In genomic region chr2:60717691-60718090, GRCh38 we compare ENCODE assay signal across 17 cellular contexts. TPM values are rescaled to one million over a fixed set of nuclear protein-coding genes. Genes with fewer than 3 reads are reported as not detected.
A peak's percentile ranks its signal among the peaks of the same experiment; 100 is the strongest.
DNase-seq lines count a peak whose midpoint lies in the region; ATAC-seq and TF ChIP-seq lines count a peak whose summit lies in the region.
"Had no signal": no experiment of that assay in that cellular context is flagged by ENCODE, and none has a peak within 500 bp of the region (broad histone marks: within the 10 kb centered on the region; RNA-seq: fewer than 3 reads in every experiment).

No MANE protein-coding gene starts in this region.

- no peak overlapping the region for H3K27ac Mint-ChIP-seq in stimulated activated memory B cell treated with anti-CD40 and anti-IgM and Interleukin-4, amounts not matched to agents 10 μg/mL and 1 μg/mL and 100 μg/mL, for 72 hours
- no peak overlapping the region for H3K27ac Mint-ChIP-seq in T-helper 17 cell
- H3K27ac Mint-ChIP-seq: activated T-helper 2 cell treated with anti-CD3 and anti-CD28 coated beads, Interferon-gamma antibody, Interleukin-2, Interleukin-4, amounts not matched to agents 10 μg/mL and 5 μg/mL and 100 μg/mL, durations not matched to agents 14 hours and 24 hours and 36 hours; HFFc6; stimulated activated naive B cell treated with anti-CD40 and anti-IgM and Interleukin-4, amounts not matched to agents 10 μg/mL and 1 μg/mL and 100 μg/mL, for 72 hours had no signal

- H4K91ac ChIP-seq in neuronal stem cell (ENCODE audit: low read depth, low read length, poor library complexity), result no peak overlapping the region

- no peak overlapping the region for H3K23ac ChIP-seq in neuronal stem cell (ENCODE audit: low read depth, low read length, poor library complexity)

- no peak overlapping the region for H3K9ac ChIP-seq in neuronal stem cell (ENCODE audit: low read depth, low read length, poor library complexity)

- no peaks in the 10 kb centered on the region for H3K79me1 ChIP-seq in neuronal stem cell (ENCODE audit: low read depth, low read length)

- no peak overlapping the region for H3K4ac ChIP-seq in neuronal stem cell (ENCODE audit: low read length)

- no peaks in the 10 kb centered on the region for H3K4me1 Mint-ChIP-seq in stimulated activated memory B cell treated with anti-CD40 and anti-IgM and Interleukin-4, amounts not matched to agents 10 μg/mL and 1 μg/mL and 100 μg/mL, for 72 hours
- H3K4me1 Mint-ChIP-seq in T-helper 17 cell, result no peaks in the 10 kb centered on the region

- H3K4me3 ChIP-seq in fibroblast of villous mesenchyme (ENCODE audit: low read depth, low read length) (no peak overlapping the region), neuronal stem cell (ENCODE audit: low read length in 2 of 2) (no peak overlapping the region)
- H3K4me3 ChIP-seq: heart left ventricle, mucosa of descending colon, pancreas, spleen, vagina had no signal

- H2BK120ac ChIP-seq in neuronal stem cell (ENCODE audit: low read depth, low read length), result no peak overlapping the region

- no peak overlapping the region for H3K14ac ChIP-seq in neuronal stem cell (ENCODE audit: low read length)

- H2BK12ac ChIP-seq in neuronal stem cell (ENCODE audit: low read length), result no peak overlapping the region

- no peak overlapping the region for H2BK5ac ChIP-seq in neuronal stem cell (ENCODE audit: low read length)

- H2AK5ac ChIP-seq in neuronal stem cell (ENCODE audit: low read depth, low read length), result no peak overlapping the region

- H3K9me3 ChIP-seq in neuronal stem cell (replicated peaks in 1 of 2; ENCODE audit: control insufficient read depth in 2 of 2, insufficient read depth in 1 of 2, low read depth in 1 of 2, low read length in 2 of 2), result no peaks in the 10 kb centered on the region
- no peaks in the 10 kb centered on the region for H3K9me3 ChIP-seq in T-helper 17 cell (ENCODE audit: control insufficient read depth, low read length, poor library complexity, severe bottlenecking)
- H3K9me3 ChIP-seq: heart left ventricle, mucosa of descending colon, pancreas, spleen, vagina had no signal

- H2BK15ac ChIP-seq in neuronal stem cell (ENCODE audit: low read length), result no peak overlapping the region

- H3K9me3 Mint-ChIP-seq in stimulated activated memory B cell treated with anti-CD40 and anti-IgM and Interleukin-4, amounts not matched to agents 10 μg/mL and 1 μg/mL and 100 μg/mL, for 72 hours, result no peaks in the 10 kb centered on the region
- H3K9me3 Mint-ChIP-seq: activated T-helper 2 cell treated with anti-CD3 and anti-CD28 coated beads, Interferon-gamma antibody, Interleukin-2, Interleukin-4, amounts not matched to agents 10 μg/mL and 5 μg/mL and 100 μg/mL, durations not matched to agents 14 hours and 24 hours and 36 hours; HFFc6 had no signal

- H3K27me3 ChIP-seq in neuronal stem cell (ENCODE audit: control insufficient read depth in 3 of 3, insufficient read depth in 3 of 3, low read depth in 1 of 3, low read length in 3 of 3), result no peaks in the 10 kb centered on the region
- H3K27me3 ChIP-seq: heart left ventricle, pancreas, spleen, vagina had no signal

- H2AFZ ChIP-seq in neuronal stem cell (ENCODE audit: low read length), result no peak overlapping the region

- H3K36me3 Mint-ChIP-seq in stimulated activated memory B cell treated with anti-CD40 and anti-IgM and Interleukin-4, amounts not matched to agents 10 μg/mL and 1 μg/mL and 100 μg/mL, for 72 hours, result no peaks in the 10 kb centered on the region
- H3K36me3 Mint-ChIP-seq in T-helper 17 cell (ENCODE audit: low read depth), result no peaks in the 10 kb centered on the region
- H3K36me3 Mint-ChIP-seq: stimulated activated naive B cell treated with anti-CD40 and anti-IgM and Interleukin-4, amounts not matched to agents 10 μg/mL and 1 μg/mL and 100 μg/mL, for 72 hours had no signal

- DNase-seq in HPDE6-E6E7 (ENCODE audit: extremely low spot score), result peak; percentile 75
- DNase-seq in SKM-1 treated with dmso at 0.1 percent for 144 hours (lab: John Stamatoyannopoulos, UW; ENCODE audit: unreplicated experiment), result peak; percentile 82
- DNase-seq in fibroblast of villous mesenchyme (ENCODE audit: low read depth), result peak; percentile 2
- no peak for DNase-seq in activated effector memory CD4-positive, alpha-beta T cell treated with anti-CD3 and anti-CD28 coated beads, Interleukin-2, amount 50 U/mL, for 16 hours
- DNase-seq in neuronal stem cell (ENCODE audit: low spot score), result no peak
- DNase-seq in posterior cingulate gyrus, result no peak
- no peak for DNase-seq in T-helper 17 cell
- DNase-seq: activated CD8-positive, alpha-beta memory T cell treated with anti-CD3 and anti-CD28 coated beads for 24 hours; heart left ventricle; HFFc6; pancreas; spleen; stimulated activated naive B cell treated with anti-CD40 and anti-IgM and Interleukin-4, amounts not matched to agents 10 μg/mL and 1 μg/mL and 100 μg/mL, for 72 hours had no signal

- H3K36me3 ChIP-seq in neuronal stem cell (replicated peaks in 1 of 2; ENCODE audit: control insufficient read depth in 2 of 2, insufficient read depth in 2 of 2, low read length in 2 of 2), result no peaks in the 10 kb centered on the region
- H3K36me3 ChIP-seq: heart left ventricle, pancreas, spleen, vagina had no signal

- no CpG with 5 or more reads among the region's 5 CpGs for WGBS in neuronal stem cell (ENCODE audit: extremely low coverage in 2 of 2, insufficient read length in 2 of 2, insufficient replicate concordance in 1 of 2), 2 donors

- H3K4me2 ChIP-seq in neuronal stem cell (ENCODE audit: insufficient read depth, low read length, poor library complexity, severe bottlenecking), result no peak overlapping the region

- no peak overlapping the region for H3K4me3 Mint-ChIP-seq in stimulated activated memory B cell treated with anti-CD40 and anti-IgM and Interleukin-4, amounts not matched to agents 10 μg/mL and 1 μg/mL and 100 μg/mL, for 72 hours
- H3K4me3 Mint-ChIP-seq in T-helper 17 cell, result no peak overlapping the region
- H3K4me3 Mint-ChIP-seq: HFFc6; stimulated activated naive B cell treated with anti-CD40 and anti-IgM and Interleukin-4, amounts not matched to agents 10 μg/mL and 1 μg/mL and 100 μg/mL, for 72 hours had no signal

- no peaks in the 10 kb centered on the region for H3K27me3 Mint-ChIP-seq in stimulated activated memory B cell treated with anti-CD40 and anti-IgM and Interleukin-4, amounts not matched to agents 10 μg/mL and 1 μg/mL and 100 μg/mL, for 72 hours
- H3K27me3 Mint-ChIP-seq in T-helper 17 cell, result peaks cover 10% of the 10 kb centered on the region
- H3K27me3 Mint-ChIP-seq: stimulated activated naive B cell treated with anti-CD40 and anti-IgM and Interleukin-4, amounts not matched to agents 10 μg/mL and 1 μg/mL and 100 μg/mL, for 72 hours had no signal

- H3K4me1 ChIP-seq in neuronal stem cell (ENCODE audit: control insufficient read depth in 2 of 2, insufficient read depth in 1 of 2, low read depth in 1 of 2, low read length in 2 of 2), result no peaks in the 10 kb centered on the region
- H3K4me1 ChIP-seq: heart left ventricle, pancreas, spleen, vagina had no signal

- TF ChIP-seq CTCF in fibroblast of villous mesenchyme (IDR thresholded peaks at IDR 0.05; ENCODE audit: insufficient read depth, low read depth, low read length), result no peak

- H3K18ac ChIP-seq in neuronal stem cell (ENCODE audit: low read length), result no peak overlapping the region

- no peak overlapping the region for H3K27ac ChIP-seq in neuronal stem cell (replicated peaks; ENCODE audit: low read length)
- H3K27ac ChIP-seq: pancreas had no signal

- peak; percentile 16 for ATAC-seq in stimulated activated memory B cell treated with anti-CD40 and anti-IgM and Interleukin-4, amounts not matched to agents 10 μg/mL and 1 μg/mL and 100 μg/mL, for 72 hours
- no peak for ATAC-seq in T-helper 17 cell
- ATAC-seq: heart left ventricle; mucosa of descending colon; stimulated activated naive B cell treated with anti-CD40 and anti-IgM and Interleukin-4, amounts not matched to agents 10 μg/mL and 1 μg/mL and 100 μg/mL, for 72 hours had no signal

- no peak overlapping the region for H4K8ac ChIP-seq in neuronal stem cell (ENCODE audit: low read depth, low read length)

- intact Hi-C loops in posterior cingulate gyrus (cut with DNase I), result no loop called here

RNA-seq across cellular contexts. Expression of gene PAPOLG, which starts 38.4 kb away (rescaled TPM):
- 12.6 and 20.3 TPM in 2 replicates for total RNA-seq in fibroblast of villous mesenchyme
- polyA plus RNA-seq in neuronal stem cell (2013, experiment 1 of 2), result 16.2 TPM
- polyA plus RNA-seq in neuronal stem cell (2013, experiment 2 of 2), result 16.2 TPM
- total RNA-seq in T-helper 17 cell, result 10 to 100 TPM; 18.1 to 19.1 TPM

Comparison
In these comparisons a context has a peak if more than half of its experiments do, and no peak if none do; other contexts are left out.
1. DNase-seq: peak in HPDE6-E6E7 (single experiment), SKM-1 treated with dmso at 0.1 percent for 144 hours (single experiment) and fibroblast of villous mesenchyme (single experiment); none in activated effector memory CD4-positive, alpha-beta T cell treated with anti-CD3 and anti-CD28 coated beads, Interleukin-2, amount 50 U/mL, for 16 hours (single experiment), neuronal stem cell (single experiment), posterior cingulate gyrus (0 of 10) and T-helper 17 cell (0 of 3).